Comparison of ENCODE assay signal across 1 cellular context in the genomic region with DNA sequence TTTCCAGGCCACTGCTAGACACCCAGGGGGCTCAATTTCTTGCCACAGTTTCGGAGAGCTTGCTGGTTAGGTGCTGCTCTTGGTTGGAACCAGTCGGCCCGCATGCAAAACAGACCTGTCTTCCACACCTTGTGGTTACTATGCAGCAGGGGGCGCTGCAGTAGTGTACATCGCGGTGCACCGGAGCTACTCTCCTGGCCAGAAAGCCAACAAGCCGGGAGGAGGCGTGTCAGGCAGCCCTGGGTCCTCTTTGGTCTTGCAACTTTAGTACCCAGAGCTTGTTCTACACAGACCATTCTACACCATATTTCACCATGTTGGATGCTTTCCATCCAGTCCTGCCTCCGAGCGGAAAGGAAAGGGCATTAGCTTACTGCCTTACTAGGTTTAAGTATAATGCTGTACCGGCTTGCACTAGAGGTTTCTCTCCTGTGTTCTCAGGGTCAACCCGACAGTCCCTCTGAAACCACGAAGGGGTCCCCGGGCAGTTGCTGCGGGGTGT.
TF ChIP-seq lines count a peak whose summit lies in the region.

No MANE protein-coding gene starts in this region.

TF ChIP-seq in HepG2, 621 proteins besides CTCF, POLR2A, EP300 and RAD21 (continued from another document and continues in another):
- TF ChIP-seq, protein P1, sequence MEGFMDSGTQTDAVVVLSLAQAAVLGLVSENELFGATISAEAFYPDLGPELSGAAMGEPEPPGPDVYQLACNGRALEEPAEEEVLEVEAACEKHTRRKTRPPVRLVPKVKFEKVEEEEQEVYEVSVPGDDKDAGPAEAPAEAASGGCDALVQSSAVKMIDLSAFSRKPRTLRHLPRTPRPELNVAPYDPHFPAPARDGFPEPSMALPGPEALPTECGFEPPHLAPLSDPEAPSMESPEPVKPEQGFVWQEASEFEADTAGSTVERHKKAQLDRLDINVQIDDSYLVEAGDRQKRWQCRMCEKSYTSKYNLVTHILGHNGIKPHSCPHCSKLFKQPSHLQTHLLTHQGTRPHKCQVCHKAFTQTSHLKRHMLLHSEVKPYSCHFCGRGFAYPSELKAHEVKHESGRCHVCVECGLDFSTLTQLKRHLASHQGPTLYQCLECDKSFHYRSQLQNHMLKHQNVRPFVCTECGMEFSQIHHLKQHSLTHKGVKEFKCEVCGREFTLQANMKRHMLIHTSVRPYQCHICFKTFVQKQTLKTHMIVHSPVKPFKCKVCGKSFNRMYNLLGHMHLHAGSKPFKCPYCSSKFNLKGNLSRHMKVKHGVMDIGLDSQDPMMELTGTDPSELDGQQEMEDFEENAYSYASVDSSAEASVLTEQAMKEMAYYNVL (CRISPR knock-in tag; IDR thresholded peaks at IDR 0.05; ENCODE audit: borderline replicate concordance) = 0 out of 2 replicates have a peak, but pooled peaks have one; percentile 48
- TF ChIP-seq ZNF644 (CRISPR knock-in tag; IDR thresholded peaks at IDR 0.05; ENCODE audit: low read depth) (0 out of 2 replicates have a peak, but pooled peaks have one; percentile 58), CBX5 (CRISPR knock-in tag; IDR thresholded peaks at IDR 0.05; ENCODE audit: borderline replicate concordance) (peak; percentile 90), ESRRA (CRISPR knock-in tag; IDR thresholded peaks at IDR 0.05; ENCODE audit: low read depth) (no peak; the same call in 1 of the 2 replicates), MEIS1 (CRISPR knock-in tag; IDR thresholded peaks at IDR 0.05; ENCODE audit: borderline replicate concordance) (0 out of 2 replicates have a peak, but pooled peaks have one; percentile 25), KDM2A (CRISPR knock-in tag; IDR thresholded peaks at IDR 0.05; ENCODE audit: borderline replicate concordance, low read depth) (peak; percentile 78), SP2 (CRISPR knock-in tag; IDR thresholded peaks at IDR 0.05) (no peak), ZNF816 (CRISPR knock-in tag; IDR thresholded peaks at IDR 0.05; ENCODE audit: borderline replicate concordance) (no peak), STAT5B (CRISPR knock-in tag; IDR thresholded peaks at IDR 0.05) (no peak), ZFP36 (IDR thresholded peaks at IDR 0.05; ENCODE audit: borderline replicate concordance, low read depth, low read length, partially characterized antibody) (no peak), ZFX (CRISPR knock-in tag; IDR thresholded peaks at IDR 0.05; ENCODE audit: low read depth) (0 out of 2 replicates have a peak, but pooled peaks have one; percentile 25), FOXC1 (CRISPR knock-in tag; IDR thresholded peaks at IDR 0.05; ENCODE audit: borderline replicate concordance) (0 out of 2 replicates have a peak, but pooled peaks have one; percentile 36), ZNF788 (CRISPR knock-in tag; IDR thresholded peaks at IDR 0.05; ENCODE audit: borderline replicate concordance) (no peak), ZNF747 (CRISPR knock-in tag; IDR thresholded peaks at IDR 0.05; ENCODE audit: borderline replicate concordance) (no peak), GTF3A (CRISPR knock-in tag; conservative IDR thresholded peaks at IDR 0.05) (no peak), THAP11 (CRISPR knock-in tag; IDR thresholded peaks at IDR 0.05) (peak; percentile 49; the same call in 1 of the 2 replicates), SMC3 (IDR thresholded peaks at IDR 0.05; ENCODE audit: low read length) (peak; percentile 61), ZNF557 (CRISPR knock-in tag; IDR thresholded peaks at IDR 0.05) (no peak), RFXAP (CRISPR knock-in tag; IDR thresholded peaks at IDR 0.05; ENCODE audit: borderline replicate concordance) (0 out of 2 replicates have a peak, but pooled peaks have one; percentile 43), JDP2 (CRISPR knock-in tag; IDR thresholded peaks at IDR 0.05; ENCODE audit: borderline replicate concordance) (no peak), ZNF264 (CRISPR knock-in tag; IDR thresholded peaks at IDR 0.05) (no peak), BHLHE40 (IDR thresholded peaks at IDR 0.05; ENCODE audit: low read length) (peak; percentile 41; the same call in 1 of the 2 replicates), ZNF20 (CRISPR knock-in tag; IDR thresholded peaks at IDR 0.05) (no peak), KLF9 (CRISPR knock-in tag; IDR thresholded peaks at IDR 0.05; ENCODE audit: low read depth) (peak; percentile 83; the same call in 1 of the 2 replicates), NONO (IDR thresholded peaks at IDR 0.05) (no peak), NONO (CRISPR knock-in tag; conservative IDR thresholded peaks at IDR 0.05) (0 out of 2 replicates have a peak, but pooled peaks have one; percentile 24), CREB1 (IDR thresholded peaks at IDR 0.05) (no peak), CREB1 (CRISPR knock-in tag; IDR thresholded peaks at IDR 0.05) (no peak), BCL6 (CRISPR knock-in tag; IDR thresholded peaks at IDR 0.05) (0 out of 2 replicates have a peak, but pooled peaks have one; percentile 26), ZSCAN20 (CRISPR knock-in tag; IDR thresholded peaks at IDR 0.05; ENCODE audit: borderline replicate concordance) (no peak), ZFP36L1 (CRISPR knock-in tag; IDR thresholded peaks at IDR 0.05) (no peak), ZNF768 (CRISPR knock-in tag; IDR thresholded peaks at IDR 0.05) (peak; percentile 54; the same call in 1 of the 2 replicates), MEIS2 (CRISPR knock-in tag; IDR thresholded peaks at IDR 0.05) (no peak), ELF3 (CRISPR knock-in tag; IDR thresholded peaks at IDR 0.05) (0 out of 2 replicates have a peak, but pooled peaks have one; percentile 23), FOXA3 (CRISPR knock-in tag; IDR thresholded peaks at IDR 0.05) (peak; percentile 61), ZC3H4 (CRISPR knock-in tag; IDR thresholded peaks at IDR 0.05; ENCODE audit: borderline replicate concordance) (no peak)
- TF ChIP-seq, protein P2, sequence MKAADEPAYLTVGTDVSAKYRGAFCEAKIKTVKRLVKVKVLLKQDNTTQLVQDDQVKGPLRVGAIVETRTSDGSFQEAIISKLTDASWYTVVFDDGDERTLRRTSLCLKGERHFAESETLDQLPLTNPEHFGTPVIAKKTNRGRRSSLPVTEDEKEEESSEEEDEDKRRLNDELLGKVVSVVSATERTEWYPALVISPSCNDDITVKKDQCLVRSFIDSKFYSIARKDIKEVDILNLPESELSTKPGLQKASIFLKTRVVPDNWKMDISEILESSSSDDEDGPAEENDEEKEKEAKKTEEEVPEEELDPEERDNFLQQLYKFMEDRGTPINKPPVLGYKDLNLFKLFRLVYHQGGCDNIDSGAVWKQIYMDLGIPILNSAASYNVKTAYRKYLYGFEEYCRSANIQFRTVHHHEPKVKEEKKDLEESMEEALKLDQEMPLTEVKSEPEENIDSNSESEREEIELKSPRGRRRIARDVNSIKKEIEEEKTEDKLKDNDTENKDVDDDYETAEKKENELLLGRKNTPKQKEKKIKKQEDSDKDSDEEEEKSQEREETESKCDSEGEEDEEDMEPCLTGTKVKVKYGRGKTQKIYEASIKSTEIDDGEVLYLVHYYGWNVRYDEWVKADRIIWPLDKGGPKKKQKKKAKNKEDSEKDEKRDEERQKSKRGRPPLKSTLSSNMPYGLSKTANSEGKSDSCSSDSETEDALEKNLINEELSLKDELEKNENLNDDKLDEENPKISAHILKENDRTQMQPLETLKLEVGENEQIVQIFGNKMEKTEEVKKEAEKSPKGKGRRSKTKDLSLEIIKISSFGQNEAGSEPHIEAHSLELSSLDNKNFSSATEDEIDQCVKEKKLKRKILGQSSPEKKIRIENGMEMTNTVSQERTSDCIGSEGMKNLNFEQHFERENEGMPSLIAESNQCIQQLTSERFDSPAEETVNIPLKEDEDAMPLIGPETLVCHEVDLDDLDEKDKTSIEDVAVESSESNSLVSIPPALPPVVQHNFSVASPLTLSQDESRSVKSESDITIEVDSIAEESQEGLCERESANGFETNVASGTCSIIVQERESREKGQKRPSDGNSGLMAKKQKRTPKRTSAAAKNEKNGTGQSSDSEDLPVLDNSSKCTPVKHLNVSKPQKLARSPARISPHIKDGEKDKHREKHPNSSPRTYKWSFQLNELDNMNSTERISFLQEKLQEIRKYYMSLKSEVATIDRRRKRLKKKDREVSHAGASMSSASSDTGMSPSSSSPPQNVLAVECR (CRISPR knock-in tag; IDR thresholded peaks at IDR 0.05; ENCODE audit: borderline replicate concordance) = peak; percentile 24; the same call in 1 of the 2 replicates
- TF ChIP-seq, protein P3, sequence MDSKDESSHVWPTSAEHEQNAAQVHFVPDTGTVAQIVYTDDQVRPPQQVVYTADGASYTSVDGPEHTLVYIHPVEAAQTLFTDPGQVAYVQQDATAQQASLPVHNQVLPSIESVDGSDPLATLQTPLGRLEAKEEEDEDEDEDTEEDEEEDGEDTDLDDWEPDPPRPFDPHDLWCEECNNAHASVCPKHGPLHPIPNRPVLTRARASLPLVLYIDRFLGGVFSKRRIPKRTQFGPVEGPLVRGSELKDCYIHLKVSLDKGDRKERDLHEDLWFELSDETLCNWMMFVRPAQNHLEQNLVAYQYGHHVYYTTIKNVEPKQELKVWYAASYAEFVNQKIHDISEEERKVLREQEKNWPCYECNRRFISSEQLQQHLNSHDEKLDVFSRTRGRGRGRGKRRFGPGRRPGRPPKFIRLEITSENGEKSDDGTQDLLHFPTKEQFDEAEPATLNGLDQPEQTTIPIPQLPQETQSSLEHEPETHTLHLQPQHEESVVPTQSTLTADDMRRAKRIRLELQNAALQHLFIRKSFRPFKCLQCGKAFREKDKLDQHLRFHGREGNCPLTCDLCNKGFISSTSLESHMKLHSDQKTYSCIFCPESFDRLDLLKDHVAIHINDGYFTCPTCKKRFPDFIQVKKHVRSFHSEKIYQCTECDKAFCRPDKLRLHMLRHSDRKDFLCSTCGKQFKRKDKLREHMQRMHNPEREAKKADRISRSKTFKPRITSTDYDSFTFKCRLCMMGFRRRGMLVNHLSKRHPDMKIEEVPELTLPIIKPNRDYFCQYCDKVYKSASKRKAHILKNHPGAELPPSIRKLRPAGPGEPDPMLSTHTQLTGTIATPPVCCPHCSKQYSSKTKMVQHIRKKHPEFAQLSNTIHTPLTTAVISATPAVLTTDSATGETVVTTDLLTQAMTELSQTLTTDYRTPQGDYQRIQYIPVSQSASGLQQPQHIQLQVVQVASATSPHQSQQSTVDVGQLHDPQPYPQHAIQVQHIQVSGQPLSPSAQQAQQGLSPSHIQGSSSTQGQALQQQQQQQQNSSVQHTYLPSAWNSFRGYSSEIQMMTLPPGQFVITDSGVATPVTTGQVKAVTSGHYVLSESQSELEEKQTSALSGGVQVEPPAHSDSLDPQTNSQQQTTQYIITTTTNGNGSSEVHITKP (CRISPR knock-in tag; IDR thresholded peaks at IDR 0.05; ENCODE audit: low read depth) = 0 out of 2 replicates have a peak, but pooled peaks have one; percentile 34
- TF ChIP-seq, protein P4, sequence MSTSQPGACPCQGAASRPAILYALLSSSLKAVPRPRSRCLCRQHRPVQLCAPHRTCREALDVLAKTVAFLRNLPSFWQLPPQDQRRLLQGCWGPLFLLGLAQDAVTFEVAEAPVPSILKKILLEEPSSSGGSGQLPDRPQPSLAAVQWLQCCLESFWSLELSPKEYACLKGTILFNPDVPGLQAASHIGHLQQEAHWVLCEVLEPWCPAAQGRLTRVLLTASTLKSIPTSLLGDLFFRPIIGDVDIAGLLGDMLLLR (CRISPR knock-in tag; IDR thresholded peaks at IDR 0.05) = no peak
- TF ChIP-seq, protein P5, sequence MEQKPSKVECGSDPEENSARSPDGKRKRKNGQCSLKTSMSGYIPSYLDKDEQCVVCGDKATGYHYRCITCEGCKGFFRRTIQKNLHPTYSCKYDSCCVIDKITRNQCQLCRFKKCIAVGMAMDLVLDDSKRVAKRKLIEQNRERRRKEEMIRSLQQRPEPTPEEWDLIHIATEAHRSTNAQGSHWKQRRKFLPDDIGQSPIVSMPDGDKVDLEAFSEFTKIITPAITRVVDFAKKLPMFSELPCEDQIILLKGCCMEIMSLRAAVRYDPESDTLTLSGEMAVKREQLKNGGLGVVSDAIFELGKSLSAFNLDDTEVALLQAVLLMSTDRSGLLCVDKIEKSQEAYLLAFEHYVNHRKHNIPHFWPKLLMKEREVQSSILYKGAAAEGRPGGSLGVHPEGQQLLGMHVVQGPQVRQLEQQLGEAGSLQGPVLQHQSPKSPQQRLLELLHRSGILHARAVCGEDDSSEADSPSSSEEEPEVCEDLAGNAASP (CRISPR knock-in tag; IDR thresholded peaks at IDR 0.05; ENCODE audit: borderline replicate concordance) = 0 out of 2 replicates have a peak, but pooled peaks have one; percentile 56
- TF ChIP-seq, protein P6, sequence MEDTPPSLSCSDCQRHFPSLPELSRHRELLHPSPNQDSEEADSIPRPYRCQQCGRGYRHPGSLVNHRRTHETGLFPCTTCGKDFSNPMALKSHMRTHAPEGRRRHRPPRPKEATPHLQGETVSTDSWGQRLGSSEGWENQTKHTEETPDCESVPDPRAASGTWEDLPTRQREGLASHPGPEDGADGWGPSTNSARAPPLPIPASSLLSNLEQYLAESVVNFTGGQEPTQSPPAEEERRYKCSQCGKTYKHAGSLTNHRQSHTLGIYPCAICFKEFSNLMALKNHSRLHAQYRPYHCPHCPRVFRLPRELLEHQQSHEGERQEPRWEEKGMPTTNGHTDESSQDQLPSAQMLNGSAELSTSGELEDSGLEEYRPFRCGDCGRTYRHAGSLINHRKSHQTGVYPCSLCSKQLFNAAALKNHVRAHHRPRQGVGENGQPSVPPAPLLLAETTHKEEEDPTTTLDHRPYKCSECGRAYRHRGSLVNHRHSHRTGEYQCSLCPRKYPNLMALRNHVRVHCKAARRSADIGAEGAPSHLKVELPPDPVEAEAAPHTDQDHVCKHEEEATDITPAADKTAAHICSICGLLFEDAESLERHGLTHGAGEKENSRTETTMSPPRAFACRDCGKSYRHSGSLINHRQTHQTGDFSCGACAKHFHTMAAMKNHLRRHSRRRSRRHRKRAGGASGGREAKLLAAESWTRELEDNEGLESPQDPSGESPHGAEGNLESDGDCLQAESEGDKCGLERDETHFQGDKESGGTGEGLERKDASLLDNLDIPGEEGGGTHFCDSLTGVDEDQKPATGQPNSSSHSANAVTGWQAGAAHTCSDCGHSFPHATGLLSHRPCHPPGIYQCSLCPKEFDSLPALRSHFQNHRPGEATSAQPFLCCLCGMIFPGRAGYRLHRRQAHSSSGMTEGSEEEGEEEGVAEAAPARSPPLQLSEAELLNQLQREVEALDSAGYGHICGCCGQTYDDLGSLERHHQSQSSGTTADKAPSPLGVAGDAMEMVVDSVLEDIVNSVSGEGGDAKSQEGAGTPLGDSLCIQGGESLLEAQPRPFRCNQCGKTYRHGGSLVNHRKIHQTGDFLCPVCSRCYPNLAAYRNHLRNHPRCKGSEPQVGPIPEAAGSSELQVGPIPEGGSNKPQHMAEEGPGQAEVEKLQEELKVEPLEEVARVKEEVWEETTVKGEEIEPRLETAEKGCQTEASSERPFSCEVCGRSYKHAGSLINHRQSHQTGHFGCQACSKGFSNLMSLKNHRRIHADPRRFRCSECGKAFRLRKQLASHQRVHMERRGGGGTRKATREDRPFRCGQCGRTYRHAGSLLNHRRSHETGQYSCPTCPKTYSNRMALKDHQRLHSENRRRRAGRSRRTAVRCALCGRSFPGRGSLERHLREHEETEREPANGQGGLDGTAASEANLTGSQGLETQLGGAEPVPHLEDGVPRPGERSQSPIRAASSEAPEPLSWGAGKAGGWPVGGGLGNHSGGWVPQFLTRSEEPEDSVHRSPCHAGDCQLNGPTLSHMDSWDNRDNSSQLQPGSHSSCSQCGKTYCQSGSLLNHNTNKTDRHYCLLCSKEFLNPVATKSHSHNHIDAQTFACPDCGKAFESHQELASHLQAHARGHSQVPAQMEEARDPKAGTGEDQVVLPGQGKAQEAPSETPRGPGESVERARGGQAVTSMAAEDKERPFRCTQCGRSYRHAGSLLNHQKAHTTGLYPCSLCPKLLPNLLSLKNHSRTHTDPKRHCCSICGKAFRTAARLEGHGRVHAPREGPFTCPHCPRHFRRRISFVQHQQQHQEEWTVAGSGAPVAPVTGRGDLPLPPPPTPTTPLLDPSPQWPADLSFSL (CRISPR knock-in tag; IDR thresholded peaks at IDR 0.05) = no peak
- TF ChIP-seq, protein P7, sequence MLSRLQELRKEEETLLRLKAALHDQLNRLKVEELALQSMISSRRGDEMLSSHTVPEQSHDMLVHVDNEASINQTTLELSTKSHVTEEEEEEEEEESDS (CRISPR knock-in tag; IDR thresholded peaks at IDR 0.05; ENCODE audit: borderline replicate concordance) = no peak
